In the genomic region with DNA sequence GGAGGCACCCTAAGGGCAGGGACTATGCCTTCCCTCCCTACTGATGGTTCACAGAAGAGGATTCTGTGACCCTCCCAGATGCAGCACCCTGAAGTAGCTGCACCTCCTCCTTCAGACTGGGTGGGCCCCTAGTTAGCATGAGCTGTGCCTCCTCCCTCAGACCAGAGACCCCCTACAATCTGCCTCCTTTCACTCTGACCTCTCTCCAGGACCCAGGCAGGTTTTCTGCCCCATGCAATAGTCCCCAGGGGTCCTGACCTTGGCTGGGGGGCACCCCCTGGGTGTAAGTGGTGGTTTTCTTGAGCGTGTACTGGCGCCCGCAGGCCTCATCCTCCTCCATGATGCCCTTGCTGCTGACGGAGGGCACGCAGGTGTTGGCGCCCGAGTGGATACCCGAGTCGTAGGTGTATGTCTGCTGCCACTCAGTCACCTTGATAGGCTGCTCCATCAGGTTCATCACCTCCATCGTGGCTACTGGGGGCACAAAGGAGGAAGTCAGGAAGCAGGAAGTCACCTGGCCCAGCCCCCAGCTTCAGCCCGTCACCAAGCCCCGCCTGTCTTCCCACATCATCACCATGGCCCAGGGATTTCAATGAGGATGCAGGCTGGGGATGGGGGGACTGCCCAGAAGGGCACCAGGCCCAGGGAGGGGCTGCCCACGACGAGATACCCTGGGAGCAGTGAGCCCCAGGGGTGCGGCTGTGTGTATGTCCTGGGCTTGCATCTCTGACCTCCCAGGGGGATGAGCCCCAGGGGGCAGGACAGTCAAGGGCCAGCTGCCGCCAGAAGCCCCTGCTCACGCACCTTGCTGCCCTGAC, we compare ENCODE assay signal across 10 cellular contexts. TPM values are rescaled to one million over a fixed set of nuclear protein-coding genes. Genes with fewer than 3 reads are reported as not detected.
DNase-seq lines count a peak whose midpoint lies in the region; ATAC-seq, FAIRE-seq and TF ChIP-seq lines count a peak whose summit lies in the region.
"Had no signal": no experiment of that assay in that cellular context is flagged by ENCODE, and none has a peak within 500 bp of the region (broad histone marks: within the 10 kb centered on the region; RNA-seq: fewer than 3 reads in every experiment).

No MANE protein-coding gene starts in this region.

- H3K9me3 ChIP-seq in A549 (no peaks in the 10 kb centered on the region), duodenal mucosa (ENCODE audit: control insufficient read depth in 1 of 2, low read length in 2 of 2) (no peaks in the 10 kb centered on the region)

- H3K27me3 ChIP-seq in duodenal mucosa (ENCODE audit: control insufficient read depth in 1 of 2, insufficient read depth in 2 of 2, low read length in 2 of 2): no peaks in the 10 kb centered on the region

- no peak for TF ChIP-seq CTCF in A549 (IDR thresholded peaks at IDR 0.05)

- CTCF ChIA-PET in A549 (lab: Yijun Ruan, JAX): interaction anchor here (52.0 to 96.0 kb wide), 2 partner anchors 16 to 21 kb away, joined by 3262 read pairs; partner anchors contain the start of genes FKBP10, GAST, HAP1 and JUP

- ATAC-seq in A549 (no peak), GM19463 (IDR thresholded peaks at IDR 0.05; ENCODE audit: unreplicated experiment) (no peak)
- ATAC-seq: activated CD4-positive, CD25-positive, alpha-beta regulatory T cell treated with anti-CD3 and anti-CD28 coated beads, Interleukin-2, amount 50 U/mL, for 24 hours had no signal

- H3K4me1 ChIP-seq in A549: peaks cover 51% of the 10 kb centered on the region
- peaks cover 44 to 46% of the 10 kb centered on the region in 2 donors for H3K4me1 ChIP-seq in duodenal mucosa (ENCODE audit: control insufficient read depth in 1 of 2, insufficient read depth in 2 of 2, low read length in 2 of 2)

- no peak for TF ChIP-seq RAD21 in A549 (conservative IDR thresholded peaks at IDR 0.05 in 1 of 2, IDR thresholded peaks at IDR 0.05 in 1 of 2)

- 86% methylated on average over 16 of the region's 17 CpGs for WGBS in A549 (ENCODE audit: missing lambda C conversion rate)

- peak overlapping the region; percentile 87; the same call in 2 of the 3 replicates for H3K4me2 ChIP-seq in A549

- FAIRE-seq in A549 (lab: Jason Lieb, UNC): no peak
- FAIRE-seq: frontal cortex had no signal

- POLR2A ChIA-PET in A549 (lab: Yijun Ruan, JAX): interaction anchor here (1.0 kb wide), 1 partner anchor 15 kb away, joined by 3 read pairs; the partner anchor contains the start of gene JUP

- TF ChIP-seq EP300 in A549 (IDR thresholded peaks at IDR 0.05): no peak

- peak overlapping the region; percentile 76 to 79 for H3K9ac ChIP-seq in duodenal mucosa (ENCODE audit: low read depth in 1 of 2, low read length in 2 of 2)

- H3K4me3 ChIP-seq in A549 (no peak overlapping the region), duodenal mucosa (ENCODE audit: low read depth in 1 of 2, low read length in 2 of 2) (no peak overlapping the region)

- no peak for TF ChIP-seq POLR2A in A549 (IDR thresholded peaks at IDR 0.05; ENCODE audit: low read length)

- DNase-seq in A549 (ENCODE audit: low read depth in 1 of 2, low spot score in 1 of 2) (no peak), NOMO-1 treated with dmso at 0.1 percent for 144 hours (lab: John Stamatoyannopoulos, UW; ENCODE audit: unreplicated experiment) (no peak)
- DNase-seq: amygdala, HFFc6, NCI-H748 treated with DMSO at 0.1 percent for 48 hours, occipital lobe had no signal

- H3K36me3 ChIP-seq in duodenal mucosa (ENCODE audit: control insufficient read depth in 1 of 2, insufficient read depth in 2 of 2, low read length in 2 of 2): peaks cover 23 to 48% of the 10 kb centered on the region in 2 donors

- H3K27ac ChIP-seq in A549: peak overlapping the region; percentile 89 to 93; a peak in 5 of 6 replicates
- H3K27ac ChIP-seq in duodenal mucosa (ENCODE audit: low read depth, low read length): peak overlapping the region; percentile 91

TF ChIP-seq in A549, 52 proteins besides CTCF, POLR2A, EP300 and RAD21:
- TF ChIP-seq TP53 (CRISPR knock-in tag; IDR thresholded peaks at IDR 0.05) (no peak), E2F6 (IDR thresholded peaks at IDR 0.05; ENCODE audit: borderline replicate concordance, low read depth) (no peak), CHD2 (IDR thresholded peaks at IDR 0.05; ENCODE audit: low read length, partially characterized antibody) (no peak), MAZ (IDR thresholded peaks at IDR 0.05; ENCODE audit: borderline replicate concordance, low read depth, low read length) (no peak), GATA3 (IDR thresholded peaks at IDR 0.05; ENCODE audit: borderline replicate concordance) (no peak), HOXB5 (CRISPR knock-in tag; IDR thresholded peaks at IDR 0.05) (no peak), ZNF302 (CRISPR knock-in tag; IDR thresholded peaks at IDR 0.05) (no peak), ZSCAN20 (CRISPR knock-in tag; IDR thresholded peaks at IDR 0.05) (no peak), CBX2 (IDR thresholded peaks at IDR 0.05; ENCODE audit: borderline replicate concordance, low read depth) (no peak), HDAC2 (IDR thresholded peaks at IDR 0.05) (no peak), TFCP2L1 (CRISPR knock-in tag; IDR thresholded peaks at IDR 0.05) (no peak)
- TF ChIP-seq, protein P1, sequence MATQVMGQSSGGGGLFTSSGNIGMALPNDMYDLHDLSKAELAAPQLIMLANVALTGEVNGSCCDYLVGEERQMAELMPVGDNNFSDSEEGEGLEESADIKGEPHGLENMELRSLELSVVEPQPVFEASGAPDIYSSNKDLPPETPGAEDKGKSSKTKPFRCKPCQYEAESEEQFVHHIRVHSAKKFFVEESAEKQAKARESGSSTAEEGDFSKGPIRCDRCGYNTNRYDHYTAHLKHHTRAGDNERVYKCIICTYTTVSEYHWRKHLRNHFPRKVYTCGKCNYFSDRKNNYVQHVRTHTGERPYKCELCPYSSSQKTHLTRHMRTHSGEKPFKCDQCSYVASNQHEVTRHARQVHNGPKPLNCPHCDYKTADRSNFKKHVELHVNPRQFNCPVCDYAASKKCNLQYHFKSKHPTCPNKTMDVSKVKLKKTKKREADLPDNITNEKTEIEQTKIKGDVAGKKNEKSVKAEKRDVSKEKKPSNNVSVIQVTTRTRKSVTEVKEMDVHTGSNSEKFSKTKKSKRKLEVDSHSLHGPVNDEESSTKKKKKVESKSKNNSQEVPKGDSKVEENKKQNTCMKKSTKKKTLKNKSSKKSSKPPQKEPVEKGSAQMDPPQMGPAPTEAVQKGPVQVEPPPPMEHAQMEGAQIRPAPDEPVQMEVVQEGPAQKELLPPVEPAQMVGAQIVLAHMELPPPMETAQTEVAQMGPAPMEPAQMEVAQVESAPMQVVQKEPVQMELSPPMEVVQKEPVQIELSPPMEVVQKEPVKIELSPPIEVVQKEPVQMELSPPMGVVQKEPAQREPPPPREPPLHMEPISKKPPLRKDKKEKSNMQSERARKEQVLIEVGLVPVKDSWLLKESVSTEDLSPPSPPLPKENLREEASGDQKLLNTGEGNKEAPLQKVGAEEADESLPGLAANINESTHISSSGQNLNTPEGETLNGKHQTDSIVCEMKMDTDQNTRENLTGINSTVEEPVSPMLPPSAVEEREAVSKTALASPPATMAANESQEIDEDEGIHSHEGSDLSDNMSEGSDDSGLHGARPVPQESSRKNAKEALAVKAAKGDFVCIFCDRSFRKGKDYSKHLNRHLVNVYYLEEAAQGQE (IDR thresholded peaks at IDR 0.05): no peak

RNA-seq across cellular contexts. Expression of gene JUP, which starts 14.9 kb away (rescaled TPM):
- polyA plus RNA-seq in A549 (2011; rRNA removed): 54.8 and 110 TPM in 2 replicates
- 93.3 and 130 TPM in 2 replicates for polyA plus RNA-seq in A549 (2012; cell fraction: cytosol; rRNA removed)
- 256 and 307 TPM in 2 replicates for polyA plus RNA-seq in A549 (2012; cell fraction: nucleus; rRNA removed)
- polyA plus RNA-seq in A549 (2017; fragmentation: RNase III; extraction: RNeasy Plus Mini Kit Qiagen cat#74134 plus additional on column Dnase treatment): 63.3 to 127 TPM (median 107 TPM) in 3 replicates
- polyA minus RNA-seq in A549 (2011; rRNA and poly(A)+ RNA removed): 102 and 136 TPM in 2 replicates

RNA-seq across cellular contexts. Expression of gene HAP1, which starts 37.2 kb away (rescaled TPM):
- polyA plus RNA-seq in A549 (2011; rRNA removed) (2.0 and 2.2 TPM in 2 replicates), A549 (2017; fragmentation: RNase III; extraction: RNeasy Plus Mini Kit Qiagen cat#74134 plus additional on column Dnase treatment) (1.3 to 2.3 TPM (median 1.6 TPM) in 3 replicates)
- polyA plus RNA-seq in A549 (2012; cell fraction: cytosol; rRNA removed): 0.86 and 1.2 TPM in 2 replicates
- polyA plus RNA-seq in A549 (2012; cell fraction: nucleus; rRNA removed): 8.2 and 8.4 TPM in 2 replicates
- 0.66 and 1.2 TPM in 2 replicates for polyA minus RNA-seq in A549 (2011; rRNA and poly(A)+ RNA removed)

RNA-seq across cellular contexts. Expression of gene P3H4, which starts 40.2 kb away (rescaled TPM):
- polyA plus RNA-seq in A549 (2011; rRNA removed): 32.1 and 36.0 TPM in 2 replicates
- 61.6 and 63.9 TPM in 2 replicates for polyA plus RNA-seq in A549 (2012; cell fraction: cytosol; rRNA removed)
- 42.3 and 56.5 TPM in 2 replicates for polyA plus RNA-seq in A549 (2012; cell fraction: nucleus; rRNA removed)
- polyA plus RNA-seq in A549 (2017; fragmentation: RNase III; extraction: RNeasy Plus Mini Kit Qiagen cat#74134 plus additional on column Dnase treatment): 41.6 to 62.1 TPM (median 52.8 TPM) in 3 replicates
- 24.5 and 24.7 TPM in 2 replicates for polyA minus RNA-seq in A549 (2011; rRNA and poly(A)+ RNA removed)

RNA-seq across cellular contexts. Expression of gene FKBP10, which starts 41.2 kb away (rescaled TPM):
- 109 and 112 TPM in 2 replicates for polyA plus RNA-seq in A549 (2011; rRNA removed)
- 159 and 188 TPM in 2 replicates for polyA plus RNA-seq in A549 (2012; cell fraction: cytosol; rRNA removed)
- 819 and 928 TPM in 2 replicates for polyA plus RNA-seq in A549 (2012; cell fraction: nucleus; rRNA removed)
- 109 to 121 TPM (median 119 TPM) in 3 replicates for polyA plus RNA-seq in A549 (2017; fragmentation: RNase III; extraction: RNeasy Plus Mini Kit Qiagen cat#74134 plus additional on column Dnase treatment)
- 95.2 and 115 TPM in 2 replicates for polyA minus RNA-seq in A549 (2011; rRNA and poly(A)+ RNA removed)

RNA-seq across cellular contexts. Expression of gene GAST, which starts 59.5 kb away (rescaled TPM):
- polyA plus RNA-seq in A549 (2011; rRNA removed): not detected in 2 replicates
- not detected in 2 replicates for polyA plus RNA-seq in A549 (2012; cell fraction: cytosol; rRNA removed)
- polyA plus RNA-seq in A549 (2012; cell fraction: nucleus; rRNA removed): not detected in 2 replicates
- not detected in 3 replicates for polyA plus RNA-seq in A549 (2017; fragmentation: RNase III; extraction: RNeasy Plus Mini Kit Qiagen cat#74134 plus additional on column Dnase treatment)
- polyA minus RNA-seq in A549 (2011; rRNA and poly(A)+ RNA removed): not detected in 2 replicates
